Comparison of ENCODE assay signal across 11 cellular contexts in the genomic region with DNA sequence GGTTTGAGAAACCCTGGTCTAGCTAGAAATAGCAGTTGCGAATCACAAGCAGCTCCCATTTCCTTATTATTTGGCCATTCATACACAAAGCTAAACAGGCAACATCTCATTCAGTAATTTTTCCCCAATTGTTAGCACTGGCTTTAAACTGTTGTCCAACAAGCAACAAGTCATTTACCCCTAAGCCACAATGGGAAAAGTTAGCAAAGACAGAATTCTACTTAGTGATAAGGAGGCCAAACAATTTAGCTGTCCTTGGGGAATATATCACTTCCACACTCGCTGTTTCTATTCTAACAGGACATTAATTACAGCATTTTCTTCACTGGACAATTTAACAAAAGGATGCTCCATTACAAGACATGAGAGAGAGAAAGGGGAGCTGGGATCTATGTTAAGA. TPM values are rescaled to one million over a fixed set of nuclear protein-coding genes. Genes with fewer than 3 reads are reported as not detected.
A peak's percentile ranks its signal among the peaks of the same experiment; 100 is the strongest.
DNase-seq lines count a peak whose midpoint lies in the region; ATAC-seq and TF ChIP-seq lines count a peak whose summit lies in the region.
"Had no signal": no experiment of that assay in that cellular context is flagged by ENCODE, and none has a peak within 500 bp of the region (broad histone marks: within the 10 kb centered on the region; RNA-seq: fewer than 3 reads in every experiment).

No MANE protein-coding gene starts in this region.

- CTCF ChIA-PET in WTC11 (lab: Charles Lee) = interaction anchor here (1.2 to 2.0 kb wide), 4 partner anchors 32 to 256 kb away, joined by 3 to 14 read pairs (median 7); no protein-coding TSS in a partner anchor

- no peaks in the 10 kb centered on the region for H3K36me3 Mint-ChIP-seq in WTC11

- ATAC-seq in WTC11 (no peak), HG02970 (IDR thresholded peaks at IDR 0.05; ENCODE audit: low FRiP score, unreplicated experiment) (no peak), GM18517 (IDR thresholded peaks at IDR 0.05; ENCODE audit: unreplicated experiment) (no peak)
- ATAC-seq: naive thymus-derived CD4-positive, alpha-beta T cell had no signal

- peaks cover 73% of the 10 kb centered on the region for H3K27me3 Mint-ChIP-seq in WTC11 (ENCODE audit: low read depth)

- H3K4me1 Mint-ChIP-seq in WTC11 = peaks cover 57% of the 10 kb centered on the region

- no peak overlapping the region for H3K27ac Mint-ChIP-seq in WTC11
- H3K27ac Mint-ChIP-seq: naive thymus-derived CD4-positive, alpha-beta T cell had no signal

- peak overlapping the region; percentile 87 for H3K4me3 Mint-ChIP-seq in WTC11

- no peaks in the 10 kb centered on the region for H3K9me3 Mint-ChIP-seq in WTC11

- POLR2A ChIA-PET in WTC11 (lab: Charles Lee) = no interaction called here

- DNase-seq in H7 = no peak
- no peak for DNase-seq in WTC11 (ENCODE audit: low spot score)
- no peak for DNase-seq in fibroblast of villous mesenchyme (ENCODE audit: low read depth)
- no peak for DNase-seq in skeletal muscle cell (ENCODE audit: low read depth)
- no peak for DNase-seq in cerebellar nuclear complex (lab: John Stamatoyannopoulos, UW)
- no peak for DNase-seq in NCI-H446 (lab: John Stamatoyannopoulos, UW)
- DNase-seq: activated naive CD4-positive, alpha-beta T cell treated with anti-CD3 and anti-CD28 coated beads, Interleukin-2, amount 50 U/mL, for 16 hours; effector CD4-positive, alpha-beta T cell had no signal

- TF ChIP-seq CTCF in WTC11 (IDR thresholded peaks at IDR 0.05) (no peak), fibroblast of villous mesenchyme (IDR thresholded peaks at IDR 0.05; ENCODE audit: insufficient read depth, low read depth, low read length) (no peak)

- H3K27me3 ChIP-seq in H7 (ENCODE audit: control insufficient read depth, insufficient read depth, low read length) = peaks cover 30% of the 10 kb centered on the region

- H3K4me3 ChIP-seq in H7 (ENCODE audit: insufficient read depth, low read depth, low read length) = peak overlapping the region; percentile 6; the same call in 1 of the 2 replicates
- peak overlapping the region; percentile 96 for H3K4me3 ChIP-seq in fibroblast of villous mesenchyme (ENCODE audit: low read depth, low read length)
- H3K4me3 ChIP-seq in skeletal muscle cell (ENCODE audit: low read depth, low read length) = peak overlapping the region; percentile 84

- H3K36me3 ChIP-seq in H7 (replicated peaks; ENCODE audit: control insufficient read depth, insufficient read depth, low read length) = no peaks in the 10 kb centered on the region

TF ChIP-seq in WTC11, 78 proteins besides CTCF, POLR2A, EP300 and RAD21:
- TF ChIP-seq, protein P1, sequence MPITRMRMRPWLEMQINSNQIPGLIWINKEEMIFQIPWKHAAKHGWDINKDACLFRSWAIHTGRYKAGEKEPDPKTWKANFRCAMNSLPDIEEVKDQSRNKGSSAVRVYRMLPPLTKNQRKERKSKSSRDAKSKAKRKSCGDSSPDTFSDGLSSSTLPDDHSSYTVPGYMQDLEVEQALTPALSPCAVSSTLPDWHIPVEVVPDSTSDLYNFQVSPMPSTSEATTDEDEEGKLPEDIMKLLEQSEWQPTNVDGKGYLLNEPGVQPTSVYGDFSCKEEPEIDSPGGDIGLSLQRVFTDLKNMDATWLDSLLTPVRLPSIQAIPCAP (CRISPR knock-in tag; IDR thresholded peaks at IDR 0.05) = no peak
- no peak for TF ChIP-seq RELA (CRISPR knock-in tag; IDR thresholded peaks at IDR 0.05; ENCODE audit: borderline replicate concordance)
- TF ChIP-seq FOXK1 (CRISPR knock-in tag; IDR thresholded peaks at IDR 0.05) = no peak
- TF ChIP-seq, protein P2, sequence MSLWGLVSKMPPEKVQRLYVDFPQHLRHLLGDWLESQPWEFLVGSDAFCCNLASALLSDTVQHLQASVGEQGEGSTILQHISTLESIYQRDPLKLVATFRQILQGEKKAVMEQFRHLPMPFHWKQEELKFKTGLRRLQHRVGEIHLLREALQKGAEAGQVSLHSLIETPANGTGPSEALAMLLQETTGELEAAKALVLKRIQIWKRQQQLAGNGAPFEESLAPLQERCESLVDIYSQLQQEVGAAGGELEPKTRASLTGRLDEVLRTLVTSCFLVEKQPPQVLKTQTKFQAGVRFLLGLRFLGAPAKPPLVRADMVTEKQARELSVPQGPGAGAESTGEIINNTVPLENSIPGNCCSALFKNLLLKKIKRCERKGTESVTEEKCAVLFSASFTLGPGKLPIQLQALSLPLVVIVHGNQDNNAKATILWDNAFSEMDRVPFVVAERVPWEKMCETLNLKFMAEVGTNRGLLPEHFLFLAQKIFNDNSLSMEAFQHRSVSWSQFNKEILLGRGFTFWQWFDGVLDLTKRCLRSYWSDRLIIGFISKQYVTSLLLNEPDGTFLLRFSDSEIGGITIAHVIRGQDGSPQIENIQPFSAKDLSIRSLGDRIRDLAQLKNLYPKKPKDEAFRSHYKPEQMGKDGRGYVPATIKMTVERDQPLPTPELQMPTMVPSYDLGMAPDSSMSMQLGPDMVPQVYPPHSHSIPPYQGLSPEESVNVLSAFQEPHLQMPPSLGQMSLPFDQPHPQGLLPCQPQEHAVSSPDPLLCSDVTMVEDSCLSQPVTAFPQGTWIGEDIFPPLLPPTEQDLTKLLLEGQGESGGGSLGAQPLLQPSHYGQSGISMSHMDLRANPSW (CRISPR knock-in tag; conservative IDR thresholded peaks at IDR 0.05; ENCODE audit: low read depth) = no peak
- TF ChIP-seq, protein P3, sequence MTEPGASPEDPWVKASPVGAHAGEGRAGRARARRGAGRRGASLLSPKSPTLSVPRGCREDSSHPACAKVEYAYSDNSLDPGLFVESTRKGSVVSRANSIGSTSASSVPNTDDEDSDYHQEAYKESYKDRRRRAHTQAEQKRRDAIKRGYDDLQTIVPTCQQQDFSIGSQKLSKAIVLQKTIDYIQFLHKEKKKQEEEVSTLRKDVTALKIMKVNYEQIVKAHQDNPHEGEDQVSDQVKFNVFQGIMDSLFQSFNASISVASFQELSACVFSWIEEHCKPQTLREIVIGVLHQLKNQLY (CRISPR knock-in tag; IDR thresholded peaks at IDR 0.05) = no peak
- TF ChIP-seq IRF2 (CRISPR knock-in tag; IDR thresholded peaks at IDR 0.05; ENCODE audit: borderline replicate concordance, low read depth) = no peak
- TF ChIP-seq ZBTB21 (CRISPR knock-in tag; IDR thresholded peaks at IDR 0.05; ENCODE audit: borderline replicate concordance) = no peak
- no peak for TF ChIP-seq NFYB (CRISPR knock-in tag; conservative IDR thresholded peaks at IDR 0.05; ENCODE audit: low read depth)
- TF ChIP-seq, protein P4, sequence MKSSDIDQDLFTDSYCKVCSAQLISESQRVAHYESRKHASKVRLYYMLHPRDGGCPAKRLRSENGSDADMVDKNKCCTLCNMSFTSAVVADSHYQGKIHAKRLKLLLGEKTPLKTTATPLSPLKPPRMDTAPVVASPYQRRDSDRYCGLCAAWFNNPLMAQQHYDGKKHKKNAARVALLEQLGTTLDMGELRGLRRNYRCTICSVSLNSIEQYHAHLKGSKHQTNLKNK (CRISPR knock-in tag; IDR thresholded peaks at IDR 0.05) = no peak
- no peak for TF ChIP-seq ZNF138 (CRISPR knock-in tag; conservative IDR thresholded peaks at IDR 0.05)
- TF ChIP-seq ZNF219 (CRISPR knock-in tag; IDR thresholded peaks at IDR 0.05; ENCODE audit: borderline replicate concordance) = no peak
- TF ChIP-seq ZNF121 (CRISPR knock-in tag; IDR thresholded peaks at IDR 0.05) = no peak
- TF ChIP-seq SOX15 (CRISPR knock-in tag; IDR thresholded peaks at IDR 0.05) = no peak
- TF ChIP-seq, protein P5, sequence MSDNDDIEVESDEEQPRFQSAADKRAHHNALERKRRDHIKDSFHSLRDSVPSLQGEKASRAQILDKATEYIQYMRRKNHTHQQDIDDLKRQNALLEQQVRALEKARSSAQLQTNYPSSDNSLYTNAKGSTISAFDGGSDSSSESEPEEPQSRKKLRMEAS (CRISPR knock-in tag; IDR thresholded peaks at IDR 0.05) = no peak
- TF ChIP-seq, protein P6, sequence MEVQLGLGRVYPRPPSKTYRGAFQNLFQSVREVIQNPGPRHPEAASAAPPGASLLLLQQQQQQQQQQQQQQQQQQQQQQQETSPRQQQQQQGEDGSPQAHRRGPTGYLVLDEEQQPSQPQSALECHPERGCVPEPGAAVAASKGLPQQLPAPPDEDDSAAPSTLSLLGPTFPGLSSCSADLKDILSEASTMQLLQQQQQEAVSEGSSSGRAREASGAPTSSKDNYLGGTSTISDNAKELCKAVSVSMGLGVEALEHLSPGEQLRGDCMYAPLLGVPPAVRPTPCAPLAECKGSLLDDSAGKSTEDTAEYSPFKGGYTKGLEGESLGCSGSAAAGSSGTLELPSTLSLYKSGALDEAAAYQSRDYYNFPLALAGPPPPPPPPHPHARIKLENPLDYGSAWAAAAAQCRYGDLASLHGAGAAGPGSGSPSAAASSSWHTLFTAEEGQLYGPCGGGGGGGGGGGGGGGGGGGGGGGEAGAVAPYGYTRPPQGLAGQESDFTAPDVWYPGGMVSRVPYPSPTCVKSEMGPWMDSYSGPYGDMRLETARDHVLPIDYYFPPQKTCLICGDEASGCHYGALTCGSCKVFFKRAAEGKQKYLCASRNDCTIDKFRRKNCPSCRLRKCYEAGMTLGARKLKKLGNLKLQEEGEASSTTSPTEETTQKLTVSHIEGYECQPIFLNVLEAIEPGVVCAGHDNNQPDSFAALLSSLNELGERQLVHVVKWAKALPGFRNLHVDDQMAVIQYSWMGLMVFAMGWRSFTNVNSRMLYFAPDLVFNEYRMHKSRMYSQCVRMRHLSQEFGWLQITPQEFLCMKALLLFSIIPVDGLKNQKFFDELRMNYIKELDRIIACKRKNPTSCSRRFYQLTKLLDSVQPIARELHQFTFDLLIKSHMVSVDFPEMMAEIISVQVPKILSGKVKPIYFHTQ (CRISPR knock-in tag; IDR thresholded peaks at IDR 0.05) = no peak

RNA-seq across cellular contexts. Expression of a gene that starts 2.8 kb away (rescaled TPM):
- total RNA-seq in H7 (2014; rRNA removed; shearing (Covaris generic)) = 36.3 and 56.6 TPM in 2 replicates
- total RNA-seq in WTC11 (2021) (89.8 to 90.8 TPM (median 90.7 TPM) in 3 replicates), fibroblast of villous mesenchyme (36.7 and 61.2 TPM in 2 replicates)

Comparison
In these comparisons a context has a peak if more than half of its experiments do, and no peak if none do; other contexts are left out.
1. H3K4me3 ChIP-seq: peak in every context shown above with its lines; median percentile 96 in fibroblast of villous mesenchyme; 84 in skeletal muscle cell; 6 in H7.